In the genomic region with DNA sequence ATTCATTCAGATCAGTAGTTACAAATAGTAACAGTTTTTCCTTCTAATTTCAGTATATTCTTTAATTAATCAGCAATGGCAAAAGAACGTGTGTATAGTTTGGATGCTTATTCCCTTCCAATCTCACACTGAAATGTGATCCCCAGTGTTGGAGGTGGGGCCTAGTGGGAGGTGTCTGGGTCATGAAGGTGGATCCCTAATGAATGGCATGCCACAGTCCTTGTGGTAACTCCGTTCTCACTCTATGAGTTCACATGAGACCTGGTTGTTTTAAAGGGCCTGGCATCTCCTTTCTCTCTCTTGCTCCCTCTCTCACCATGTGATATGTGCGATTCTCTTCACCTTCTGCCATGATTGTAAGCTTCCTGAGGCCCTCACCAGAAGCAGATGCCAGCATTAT, we compare ENCODE assay signal across 22 cellular contexts. TPM values are rescaled to one million over a fixed set of nuclear protein-coding genes. Genes with fewer than 3 reads are reported as not detected.
"Had no signal": no experiment of that assay in that cellular context is flagged by ENCODE, and none has a peak within 500 bp of the region (broad histone marks: within the 10 kb centered on the region; RNA-seq: fewer than 3 reads in every experiment).

No MANE protein-coding gene starts in this region.

- H3K9me3 Mint-ChIP-seq: activated naive CD4-positive, alpha-beta T cell treated with anti-CD3 and anti-CD28 coated beads, Interleukin-2, amount 50 U/mL, for 72 hours; naive thymus-derived CD4-positive, alpha-beta T cell; stimulated activated naive CD8-positive, alpha-beta T cell treated with anti-CD3 and anti-CD28 coated beads, Interleukin-15, Interleukin-2, amounts not matched to agents 100 ng/mL and 50 ng/mL, for 24 hours had no signal

- H3K27ac ChIP-seq: colonic mucosa, heart left ventricle, ovary, sigmoid colon, spleen, suprapubic skin had no signal

- H3K4me1 Mint-ChIP-seq: naive thymus-derived CD4-positive, alpha-beta T cell had no signal

- H3K4me3 Mint-ChIP-seq: naive thymus-derived CD4-positive, alpha-beta T cell; stimulated activated naive CD8-positive, alpha-beta T cell treated with anti-CD3 and anti-CD28 coated beads, Interleukin-15, Interleukin-2, amounts not matched to agents 100 ng/mL and 50 ng/mL, for 24 hours had no signal

- H3K36me3 ChIP-seq: colonic mucosa, heart left ventricle, ovary, sigmoid colon, spleen, suprapubic skin had no signal

- H3K4me1 ChIP-seq: colonic mucosa, heart left ventricle, sigmoid colon, spleen, suprapubic skin had no signal

- ATAC-seq: activated naive CD4-positive, alpha-beta T cell treated with anti-CD3 and anti-CD28 coated beads, Interleukin-2, amount 50 U/mL, for 72 hours; heart left ventricle; left colon; naive thymus-derived CD4-positive, alpha-beta T cell had no signal

- H3K27me3 ChIP-seq: colonic mucosa, heart left ventricle, ovary, sigmoid colon, suprapubic skin had no signal

- DNase-seq: activated CD4-positive, CD25-positive, alpha-beta regulatory T cell; activated gamma-delta T cell; activated T-cell treated with anti-CD3 and anti-CD28 coated beads, Interleukin-2, amount 50 U/mL, for 48 hours; amniotic stem cell; central memory CD4-positive, alpha-beta T cell; colonic mucosa; effector CD8-positive, alpha-beta T cell; foreskin melanocyte; heart left ventricle; left colon; naive thymus-derived CD4-positive, alpha-beta T cell; ovary; sigmoid colon; spleen; trophoblast cell had no signal

- H3K4me3 ChIP-seq: colonic mucosa, heart left ventricle, ovary, sigmoid colon, spleen, suprapubic skin had no signal

- H3K36me3 Mint-ChIP-seq: activated naive CD4-positive, alpha-beta T cell treated with anti-CD3 and anti-CD28 coated beads, Interleukin-2, amount 50 U/mL, for 72 hours; naive thymus-derived CD4-positive, alpha-beta T cell had no signal

- H3K9me3 ChIP-seq: colonic mucosa, heart left ventricle, ovary, sigmoid colon, spleen, suprapubic skin had no signal

- H3K27ac Mint-ChIP-seq: activated naive CD4-positive, alpha-beta T cell treated with anti-CD3 and anti-CD28 coated beads, Interleukin-2, amount 50 U/mL, for 72 hours; naive thymus-derived CD4-positive, alpha-beta T cell; stimulated activated naive CD8-positive, alpha-beta T cell treated with anti-CD3 and anti-CD28 coated beads, Interleukin-15, Interleukin-2, amounts not matched to agents 100 ng/mL and 50 ng/mL, for 24 hours had no signal

RNA-seq across cellular contexts. Expression of a gene that starts 18.9 kb away (rescaled TPM):
- total RNA-seq: activated naive CD4-positive, alpha-beta T cell treated with anti-CD3 and anti-CD28 coated beads, Interleukin-2, amount 50 U/mL, for 72 hours; left colon; lung microvascular endothelial cell; mononuclear cell; pulmonary artery endothelial cell; T-helper 2 cell treated with Interferon-gamma antibody and Interleukin-4, amounts not matched to agents 100 ng/mL and 5 ng/mL, for 36 hours had no signal
- polyA plus RNA-seq: naive thymus-derived CD4-positive, alpha-beta T cell had no signal
